1 cellular context compared by ENCODE assay signal in the genomic region with DNA sequence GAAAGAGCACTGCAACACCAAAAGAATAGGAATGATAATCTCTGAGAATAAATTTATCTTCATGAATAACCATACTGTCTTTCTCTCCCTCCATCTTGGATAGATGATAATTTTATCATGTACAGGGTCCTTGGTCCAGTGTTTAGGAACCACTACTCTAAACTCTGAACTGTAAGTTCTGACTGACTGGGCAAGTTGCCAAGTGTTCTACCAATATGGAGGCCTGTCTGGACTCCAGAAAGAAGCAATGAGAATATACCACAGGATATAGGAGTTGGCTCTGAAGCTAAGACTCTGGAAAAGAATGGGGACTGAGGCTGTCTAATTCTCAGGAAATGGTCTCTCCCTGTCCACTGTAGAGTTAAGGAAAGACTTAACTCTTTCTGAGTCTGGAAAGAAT.
TF ChIP-seq lines count a peak whose summit lies in the region.

No MANE protein-coding gene starts in this region.

TF ChIP-seq in WTC11, 78 proteins besides CTCF, POLR2A, EP300 and RAD21 (continued from another document):
- TF ChIP-seq SP1 (CRISPR knock-in tag; conservative IDR thresholded peaks at IDR 0.05) (no peak), ZNF121 (CRISPR knock-in tag; IDR thresholded peaks at IDR 0.05) (no peak), ZNF416 (CRISPR knock-in tag; IDR thresholded peaks at IDR 0.05) (no peak), SOX15 (CRISPR knock-in tag; IDR thresholded peaks at IDR 0.05) (no peak), NFATC4 (CRISPR knock-in tag; IDR thresholded peaks at IDR 0.05) (no peak)
